2 cellular contexts compared by ENCODE assay signal in genomic region chr2:192064459-192064858, GRCh38.
A peak's percentile ranks its signal among the peaks of the same experiment; 100 is the strongest.
TF ChIP-seq lines count a peak whose summit lies in the region.

No MANE protein-coding gene starts in this region.

TF ChIP-seq in GM23338, 12 proteins besides CTCF, POLR2A, EP300 and RAD21 (continued from another document):
- TF ChIP-seq ZNF462 (CRISPR knock-in tag; IDR thresholded peaks at IDR 0.05): no peak
- no peak for TF ChIP-seq CREB1 (CRISPR knock-in tag; IDR thresholded peaks at IDR 0.05; ENCODE audit: low read depth)
- TF ChIP-seq ETS1 (IDR thresholded peaks at IDR 0.05): no peak
- no peak for TF ChIP-seq NANOG (IDR thresholded peaks at IDR 0.05; ENCODE audit: borderline replicate concordance)
- no peak for TF ChIP-seq REST (IDR thresholded peaks at IDR 0.05; ENCODE audit: unreplicated experiment)
- no peak for TF ChIP-seq ZNF331 (CRISPR knock-in tag; IDR thresholded peaks at IDR 0.05; ENCODE audit: low read depth)

TF ChIP-seq in K562, 482 proteins besides CTCF, POLR2A, EP300 and RAD21 (continued from another document):
- TF ChIP-seq ZNF592 (IDR thresholded peaks at IDR 0.05) (no peak), MAFG (tag; conservative IDR thresholded peaks at IDR 0.05) (peak; percentile 68), YY1 (IDR thresholded peaks at IDR 0.05; ENCODE audit: borderline replicate concordance in 1 of 3, control insufficient read depth in 1 of 3, extremely low read depth in 1 of 3, insufficient read depth in 3 of 3, insufficient read length in 1 of 3, insufficient replicate concordance in 2 of 3, low read depth in 1 of 3, low read length in 2 of 3) (no peak), TEAD4 (IDR thresholded peaks at IDR 0.05; ENCODE audit: low read length) (0 out of 2 replicates have a peak, but pooled peaks have one; percentile 15), TEAD4 (CRISPR knock-in tag; IDR thresholded peaks at IDR 0.05; ENCODE audit: borderline replicate concordance) (no peak), ARID3A (IDR thresholded peaks at IDR 0.05; ENCODE audit: borderline replicate concordance, low read depth, low read length) (no peak), ZNF449 (CRISPR knock-in tag; IDR thresholded peaks at IDR 0.05) (no peak), ZBTB34 (CRISPR knock-in tag; IDR thresholded peaks at IDR 0.05) (no peak), SMARCE1 (IDR thresholded peaks at IDR 0.05) (peak; percentile 19; the same call in 1 of the 2 replicates), ZNF583 (CRISPR knock-in tag; IDR thresholded peaks at IDR 0.05) (no peak), FOXJ2 (tag; IDR thresholded peaks at IDR 0.05) (no peak), ADNP (tag; IDR thresholded peaks at IDR 0.05) (no peak), TAL1 (IDR thresholded peaks at IDR 0.05) (0 out of 2 replicates have a peak, but pooled peaks have one; percentile 27), RBM34 (IDR thresholded peaks at IDR 0.05; ENCODE audit: borderline replicate concordance, insufficient read depth, low read length) (no peak), CHD7 (IDR thresholded peaks at IDR 0.05; ENCODE audit: low read depth, low read length) (no peak), ETV6 (IDR thresholded peaks at IDR 0.05; ENCODE audit: borderline replicate concordance in 1 of 2, low read depth in 2 of 2, low read length in 1 of 2) (no peak), ETV6 (CRISPR knock-in tag; IDR thresholded peaks at IDR 0.05; ENCODE audit: borderline replicate concordance) (no peak), HLTF (IDR thresholded peaks at IDR 0.05) (no peak), ZNF408 (CRISPR knock-in tag; IDR thresholded peaks at IDR 0.05; ENCODE audit: low read depth) (no peak), SRSF1 (IDR thresholded peaks at IDR 0.05; ENCODE audit: low read depth, low read length) (no peak), DMBX1 (CRISPR knock-in tag; IDR thresholded peaks at IDR 0.05; ENCODE audit: borderline replicate concordance) (no peak), ZNF24 (IDR thresholded peaks at IDR 0.05) (no peak), EWSR1 (IDR thresholded peaks at IDR 0.05; ENCODE audit: borderline replicate concordance, low read depth, partially characterized antibody) (no peak), FOXK1 (CRISPR knock-in tag; IDR thresholded peaks at IDR 0.05; ENCODE audit: borderline replicate concordance) (no peak), MCM7 (IDR thresholded peaks at IDR 0.05) (no peak), RB1 (IDR thresholded peaks at IDR 0.05; ENCODE audit: low read depth) (no peak), ZC3H4 (CRISPR knock-in tag; IDR thresholded peaks at IDR 0.05; ENCODE audit: borderline replicate concordance) (no peak), NFE2 (IDR thresholded peaks at IDR 0.05; ENCODE audit: low read depth) (peak; percentile 63), ZFP30 (CRISPR knock-in tag; IDR thresholded peaks at IDR 0.05; ENCODE audit: borderline replicate concordance) (no peak), ZNF695 (CRISPR knock-in tag; IDR thresholded peaks at IDR 0.05) (no peak), DPF2 (IDR thresholded peaks at IDR 0.05) (0 out of 2 replicates have a peak, but pooled peaks have one; percentile 28), CBFA2T3 (IDR thresholded peaks at IDR 0.05) (peak; percentile 40; the same call in 1 of the 2 replicates), MYC (IDR thresholded peaks at IDR 0.05; ENCODE audit: low read depth, low read length) (no peak), MYC (CRISPR knock-in tag; IDR thresholded peaks at IDR 0.05; ENCODE audit: borderline replicate concordance, low read depth) (no peak), CAMTA2 (CRISPR knock-in tag; conservative IDR thresholded peaks at IDR 0.05) (no peak), U2AF2 (optimal IDR thresholded peaks at IDR 0.05; ENCODE audit: low read depth, low read length) (no peak), ZNF431 (CRISPR knock-in tag; IDR thresholded peaks at IDR 0.05) (no peak), HNRNPUL1 (IDR thresholded peaks at IDR 0.05; ENCODE audit: low read length) (no peak), TCF7L2 (IDR thresholded peaks at IDR 0.05; ENCODE audit: low read depth, low read length) (no peak), ELK1 (CRISPR knock-in tag; IDR thresholded peaks at IDR 0.05) (no peak), PURB (CRISPR knock-in tag; IDR thresholded peaks at IDR 0.05; ENCODE audit: low read depth) (no peak), CXXC5 (CRISPR knock-in tag; IDR thresholded peaks at IDR 0.05) (no peak), THRAP3 (IDR thresholded peaks at IDR 0.05; ENCODE audit: borderline replicate concordance) (no peak)
